In genomic region chr7:128554394-128554793, GRCh38 we compare ENCODE assay signal across 6 cellular contexts.
A peak's percentile ranks its signal among the peaks of the same experiment; 100 is the strongest.
DNase-seq lines count a peak whose midpoint lies in the region; ATAC-seq and TF ChIP-seq lines count a peak whose summit lies in the region.
"Not testable (repeated sequence)": the region's sequence is repeated elsewhere in the genome, so short reads cannot be mapped to it uniquely, and the experiment has no call there.

No MANE protein-coding gene starts in this region.

- not testable (repeated sequence) for H3K4me1 Mint-ChIP-seq in T-helper 17 cell
- peaks cover 11% of the 10 kb centered on the region for H3K4me1 Mint-ChIP-seq in central memory CD8-positive, alpha-beta T cell
- H3K4me1 Mint-ChIP-seq in immature natural killer cell: peaks cover 11 to 21% of the 10 kb centered on the region in 2 donors

- H3K36me3 ChIP-seq in Panc1 (ENCODE audit: control insufficient read depth, insufficient read depth, low read length); left ventricle myocardium inferior: not testable (repeated sequence)

- CTCF ChIA-PET in Panc1 (lab: Charles Lee): not testable (repeated sequence)

- not testable (repeated sequence) for H3K36me3 Mint-ChIP-seq in T-helper 17 cell (ENCODE audit: low read depth); immature natural killer cell
- H3K36me3 Mint-ChIP-seq in central memory CD8-positive, alpha-beta T cell (ENCODE audit: insufficient read depth): peaks cover 27% of the 10 kb centered on the region

- H3K4me3 Mint-ChIP-seq in T-helper 17 cell; central memory CD8-positive, alpha-beta T cell; immature natural killer cell: not testable (repeated sequence)

- H3K9me3 Mint-ChIP-seq in central memory CD8-positive, alpha-beta T cell; immature natural killer cell: not testable (repeated sequence)

- not testable (repeated sequence) for H3K4me1 ChIP-seq in Panc1 (ENCODE audit: control insufficient read depth, insufficient read depth, low read length)
- H3K4me1 ChIP-seq in left ventricle myocardium inferior: peaks cover 23% of the 10 kb centered on the region

- H3K27me3 ChIP-seq in Panc1 (ENCODE audit: control insufficient read depth, insufficient read depth, low read length); left ventricle myocardium inferior (ENCODE audit: low read depth): not testable (repeated sequence)

- TSS peak; percentile 41 for BruUV-seq in Panc1 (replicated peaks; lab: Mats Ljungman, UMichigan)

- not testable (repeated sequence) for DNase-seq in Panc1 (ENCODE audit: low read depth, low spot score); T-helper 17 cell; central memory CD8-positive, alpha-beta T cell (ENCODE audit: low spot score in 2 of 2); Right ventricle myocardium superior; left ventricle myocardium inferior; immature natural killer cell

- TF ChIP-seq CTCF in Panc1 (IDR thresholded peaks at IDR 0.05); left ventricle myocardium inferior (IDR thresholded peaks at IDR 0.05; ENCODE audit: borderline replicate concordance): not testable (repeated sequence)

- H3K27ac Mint-ChIP-seq in T-helper 17 cell (peak overlapping the region; percentile 67), immature natural killer cell (peak overlapping the region in 4 of 6 donors; percentile 7 to 56 (median 37))
- peak overlapping the region; percentile 88 for H3K27ac Mint-ChIP-seq in central memory CD8-positive, alpha-beta T cell (ENCODE audit: low read depth)

- intact Hi-C loops in Panc1 (cut with micrococcal nuclease; ENCODE audit: unreplicated experiment); Right ventricle myocardium superior (cut with DNase I); left ventricle myocardium inferior (cut with micrococcal nuclease): not testable (repeated sequence)

- not testable (repeated sequence) for H3K9me3 ChIP-seq in Panc1 (ENCODE audit: control insufficient read depth, insufficient read depth, low read depth, low read length); T-helper 17 cell (ENCODE audit: control insufficient read depth, low read length, poor library complexity, severe bottlenecking); left ventricle myocardium inferior (replicated peaks)

- ATAC-seq in Panc1; T-helper 17 cell; central memory CD8-positive, alpha-beta T cell (replicated peaks; ENCODE audit: extremely low read depth, poor library complexity, severe bottlenecking): not testable (repeated sequence)
- ATAC-seq in Right ventricle myocardium superior (ENCODE audit: poor library complexity): peak; percentile 62

- in situ Hi-C loops in Panc1 (cut with HindIII; ENCODE audit: low pct_unique_long_range_greater_than_20kb, low sequenced_read_pairs): not testable (repeated sequence)

- POLR2A ChIA-PET in Panc1 (lab: Charles Lee): not testable (repeated sequence)

- H3K27ac ChIP-seq in Panc1 (ENCODE audit: low read length): not testable (repeated sequence)
- H3K27ac ChIP-seq in left ventricle myocardium inferior (replicated peaks): peak overlapping the region; percentile 18

- not testable (repeated sequence) for H3K27me3 Mint-ChIP-seq in T-helper 17 cell; central memory CD8-positive, alpha-beta T cell; immature natural killer cell (ENCODE audit: low read depth in 3 of 3)

- H3K4me3 ChIP-seq in Panc1 (ENCODE audit: low read depth in 2 of 2, low read length in 2 of 2); left ventricle myocardium inferior: not testable (repeated sequence)

Comparison
In these comparisons a context has a peak if more than half of its experiments do, and no peak if none do; other contexts are left out.
1. H3K27ac Mint-ChIP-seq: peak in every context shown above with its lines; median percentile 88 in central memory CD8-positive, alpha-beta T cell; 67 in T-helper 17 cell; 37 in immature natural killer cell.